9 cellular contexts compared by ENCODE assay signal in genomic region chr14:100709252-100709955, GRCh38. TPM values are rescaled to one million over a fixed set of nuclear protein-coding genes. Genes with fewer than 3 reads are reported as not detected.
DNase-seq lines count a peak whose midpoint lies in the region; ATAC-seq, FAIRE-seq and TF ChIP-seq lines count a peak whose summit lies in the region.
"Had no signal": no experiment of that assay in that cellular context is flagged by ENCODE, and none has a peak within 500 bp of the region (broad histone marks: within the 10 kb centered on the region; RNA-seq: fewer than 3 reads in every experiment).

No MANE protein-coding gene starts in this region.

- TF ChIP-seq CTCF in AG09309 (IDR thresholded peaks at IDR 0.05; ENCODE audit: control insufficient read depth, insufficient read depth, low read depth, low read length, missing control alignments) (no peak), endothelial cell of umbilical vein (IDR thresholded peaks at IDR 0.05; ENCODE audit: extremely low read depth in 1 of 2, insufficient read depth in 1 of 2, low read depth in 1 of 2, low read length in 2 of 2) (peak; percentile 13 to 58), natural killer cell (IDR thresholded peaks at IDR 0.05) (peak; percentile 63)

- peak overlapping the region; percentile 52 for H3K4me2 ChIP-seq in endothelial cell of umbilical vein (ENCODE audit: insufficient read depth, low read length)

- H3K4me3 ChIP-seq in AG09309 (ENCODE audit: control insufficient read depth, low read depth, low read length) (peak overlapping the region; percentile 5), HUES64 (ENCODE audit: low read length) (peak overlapping the region; percentile 41), endothelial cell of umbilical vein (replicated peaks in 1 of 3; ENCODE audit: insufficient read depth in 1 of 3, low read depth in 1 of 3, low read length in 3 of 3) (no peak overlapping the region)
- H3K4me3 ChIP-seq: K562 had no signal

- H3K27me3 ChIP-seq in HUES64 (ENCODE audit: insufficient read depth, low read length) (peaks cover 27% of the 10 kb centered on the region), endothelial cell of umbilical vein (ENCODE audit: control insufficient read depth in 2 of 2, insufficient read depth in 2 of 2, low read length in 2 of 2) (no peaks in the 10 kb centered on the region)

- WGBS in HUES64 = 21% methylated on average over 50 of the region's 50 CpGs

- no peak for FAIRE-seq in endothelial cell of umbilical vein (lab: Jason Lieb, UNC)
- FAIRE-seq: K562 had no signal

- TF ChIP-seq POLR2A in endothelial cell of umbilical vein (IDR thresholded peaks at IDR 0.05; ENCODE audit: low read depth, low read length) = no peak

- peaks cover 0 to 5% of the 10 kb centered on the region in 2 donors for H3K4me1 Mint-ChIP-seq in natural killer cell

- H3K9me3 ChIP-seq in HUES64 (ENCODE audit: insufficient read depth, low read depth, low read length) (no peaks in the 10 kb centered on the region), endothelial cell of umbilical vein (replicated peaks; ENCODE audit: control insufficient read depth, insufficient read depth, low read length) (no peaks in the 10 kb centered on the region)

- peaks cover 0 to 3% of the 10 kb centered on the region in 2 donors for H3K9me3 Mint-ChIP-seq in natural killer cell

- POLR2A ChIA-PET in endothelial cell of umbilical vein (lab: Charles Lee) = interaction anchor here (0.6 to 1.0 kb wide), 2 partner anchors 16 to 119 kb away, joined by 3 to 5 read pairs; no protein-coding TSS in a partner anchor

- H3K79me2 ChIP-seq in endothelial cell of umbilical vein (ENCODE audit: control insufficient read depth, insufficient read depth, low read length) = no peaks in the 10 kb centered on the region

- no TSS peak for BruUV-seq in endothelial cell of umbilical vein (replicated peaks; lab: Mats Ljungman, UMichigan)

- H3K4me3 Mint-ChIP-seq in natural killer cell = no peak overlapping the region

- intact Hi-C loops in endothelial cell of umbilical vein (cut with micrococcal nuclease) = loop anchor here (5.0 kb wide), 1 partner anchor 193 kb away; the partner anchor contains the start of gene RTL1
- intact Hi-C loops in natural killer cell (cut with micrococcal nuclease) = no loop called here

- no peaks in the 10 kb centered on the region for H3K36me3 ChIP-seq in HUES64 (ENCODE audit: insufficient read depth, low read length)
- no peaks in the 10 kb centered on the region for H3K36me3 ChIP-seq in endothelial cell of umbilical vein (ENCODE audit: control insufficient read depth in 2 of 2, extremely low read depth in 1 of 2, insufficient read depth in 2 of 2, low read length in 2 of 2)

- H2AFZ ChIP-seq in endothelial cell of umbilical vein (ENCODE audit: low read depth, low read length) = peak overlapping the region; percentile 59

- H3K36me3 Mint-ChIP-seq in natural killer cell = no peaks in the 10 kb centered on the region

- H3K9ac ChIP-seq in HUES64 (ENCODE audit: low read depth, low read length) (no peak overlapping the region), endothelial cell of umbilical vein (replicated peaks; ENCODE audit: extremely low read depth, insufficient read depth, low read length) (no peak overlapping the region)

- H3K4me1 ChIP-seq in HUES64 (ENCODE audit: insufficient read depth, low read length) = 0 out of 2 replicates have a peak, but pooled peaks cover 7% of the 10 kb centered on the region
- peaks cover 5% of the 10 kb centered on the region for H3K4me1 ChIP-seq in endothelial cell of umbilical vein (ENCODE audit: control insufficient read depth, extremely low read depth, insufficient read depth, low read length)

- peaks cover 11 to 19% of the 10 kb centered on the region in 2 donors for H3K27me3 Mint-ChIP-seq in natural killer cell (ENCODE audit: low read depth in 2 of 2)

- ATAC-seq in natural killer cell = peak in 1 of 3 donors; percentile 72
- ATAC-seq in HG03095 (IDR thresholded peaks at IDR 0.05; ENCODE audit: unreplicated experiment) = no peak
- ATAC-seq in GM18511 (IDR thresholded peaks at IDR 0.05; ENCODE audit: unreplicated experiment) = no peak
- no peak for ATAC-seq in GM21515 (IDR thresholded peaks at IDR 0.05; ENCODE audit: unreplicated experiment)
- ATAC-seq: K562 had no signal

- DNase-seq in AG09309 (ENCODE audit: low read depth) (no peak), endothelial cell of umbilical vein (ENCODE audit: low read depth, low spot score) (peak; percentile 24), natural killer cell (no peak), mesenteric fat pad (ENCODE audit: low spot score) (no peak)

- H4K20me1 ChIP-seq in endothelial cell of umbilical vein (replicated peaks; ENCODE audit: control insufficient read depth, extremely low read depth, insufficient read depth, low read length) = no peaks in the 10 kb centered on the region

- H3K27ac ChIP-seq in HUES64 (ENCODE audit: low read depth, low read length) = no peak overlapping the region
- H3K27ac ChIP-seq in endothelial cell of umbilical vein (ENCODE audit: insufficient read depth, low read depth, low read length) = no peak overlapping the region

- H3K9me1 ChIP-seq in endothelial cell of umbilical vein (replicated peaks; ENCODE audit: control insufficient read depth, extremely low read depth, insufficient read depth, low read length) = no peaks in the 10 kb centered on the region

- CTCF ChIA-PET in endothelial cell of umbilical vein (lab: Charles Lee) = interaction anchor here (0.6 to 4.0 kb wide), 35 partner anchors 8 to 918 kb away, joined by 3 to 27 read pairs (median 4); partner anchors contain the start of gene MEG3

- no peak overlapping the region for H3K27ac Mint-ChIP-seq in natural killer cell

- dilution Hi-C loops in endothelial cell of umbilical vein (cut with MboI; ENCODE audit: extremely low pct_ligation_motif_present, low sequenced_read_pairs) = no loop called here

TF ChIP-seq in endothelial cell of umbilical vein, 7 proteins besides CTCF, POLR2A, EP300 and RAD21:
- TF ChIP-seq, protein P1, sequence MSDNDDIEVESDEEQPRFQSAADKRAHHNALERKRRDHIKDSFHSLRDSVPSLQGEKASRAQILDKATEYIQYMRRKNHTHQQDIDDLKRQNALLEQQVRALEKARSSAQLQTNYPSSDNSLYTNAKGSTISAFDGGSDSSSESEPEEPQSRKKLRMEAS (IDR thresholded peaks at IDR 0.05; ENCODE audit: insufficient read depth, insufficient read length) = no peak
- no peak for TF ChIP-seq GATA2 (IDR thresholded peaks at IDR 0.05; ENCODE audit: insufficient read depth, insufficient read length, low read depth, low read length)
- TF ChIP-seq JUN (IDR thresholded peaks at IDR 0.05; ENCODE audit: borderline replicate concordance, insufficient read depth, insufficient read length, low read depth) = no peak
- TF ChIP-seq MYC (IDR thresholded peaks at IDR 0.05; ENCODE audit: low read depth, low read length) = no peak
- no peak for TF ChIP-seq POLR2AphosphoS5 (IDR thresholded peaks at IDR 0.05; ENCODE audit: insufficient read depth, low read depth, low read length)
- no peak for TF ChIP-seq FOS (IDR thresholded peaks at IDR 0.05; ENCODE audit: borderline replicate concordance, insufficient read depth, low read length)
- no peak for TF ChIP-seq EZH2 (IDR thresholded peaks at IDR 0.05; ENCODE audit: borderline replicate concordance, low read depth, low read length, severe bottlenecking)

RNA-seq across cellular contexts. Expression of gene DLK1, which starts 17.3 kb away (rescaled TPM):
- 9.3 TPM for polyA plus RNA-seq in HUES64 (2013, experiment 1 of 2)
- polyA plus RNA-seq in HUES64 (2013, experiment 2 of 2) = 18.3 TPM
- total RNA-seq in endothelial cell of umbilical vein = not detected in 2 replicates
- polyA plus RNA-seq in endothelial cell of umbilical vein = not detected in 2 replicates
- polyA plus RNA-seq in endothelial cell of umbilical vein (2011; cell fraction: cytosol; rRNA removed) = not detected in 2 replicates
- polyA plus RNA-seq in endothelial cell of umbilical vein (2011; cell fraction: nucleus; rRNA removed) = not detected in 2 replicates
- not detected in 2 replicates for polyA plus RNA-seq in endothelial cell of umbilical vein (2012)
- polyA minus RNA-seq in endothelial cell of umbilical vein = 8.3 and 11.2 TPM in 2 replicates
- polyA minus RNA-seq in endothelial cell of umbilical vein (2011; cell fraction: cytosol; rRNA and poly(A)+ RNA removed) = not detected
- not detected in 2 replicates for polyA minus RNA-seq in endothelial cell of umbilical vein (2011; cell fraction: nucleus; rRNA and poly(A)+ RNA removed)
- total RNA-seq in natural killer cell = not detected
- total RNA-seq in mesenteric fat pad = not detected

Comparison
In these comparisons a context has a peak if more than half of its experiments do, and no peak if none do; other contexts are left out.
1. H3K4me3 ChIP-seq: peak in AG09309 (single experiment) and HUES64 (single experiment); none in endothelial cell of umbilical vein (0 of 3).